In genomic region chr20:63714858-63715257, GRCh38 we compare ENCODE assay signal across 28 cellular contexts. TPM values are rescaled to one million over a fixed set of nuclear protein-coding genes. Genes with fewer than 3 reads are reported as not detected.
"Had no signal": no experiment of that assay in that cellular context is flagged by ENCODE, and none has a peak within 500 bp of the region (broad histone marks: within the 10 kb centered on the region; RNA-seq: fewer than 3 reads in every experiment).

No MANE protein-coding gene starts in this region.

- H3K4me3 ChIP-seq: ascending aorta, breast epithelium, cardiac muscle cell, colonic mucosa had no signal

- DNase-seq: activated CD4-positive, alpha-beta memory T cell treated with anti-CD3 and anti-CD28 coated beads, Interleukin-2, amount 10 ng/mL, durations not matched to agents 7 days and 5 days; activated CD4-positive, alpha-beta T cell treated with anti-CD3 and anti-CD28 coated beads for 36 hours; activated CD4-positive, alpha-beta T cell treated with anti-CD3 and anti-CD28 coated beads, Interleukin-2, amount 10 ng/mL, durations not matched to agents 7 days and 5 days; activated CD4-positive, alpha-beta T cell treated with anti-CD3 and anti-CD28 coated beads, Interleukin-2, amount 50 U/mL, for 4 hours; activated CD4-positive, CD25-positive, alpha-beta regulatory T cell; activated CD4-positive, CD25-positive, alpha-beta regulatory T cell treated with anti-CD3 and anti-CD28 coated beads, Interleukin-2, amount 50 U/mL, for 72 hours; activated CD8-positive, alpha-beta memory T cell treated with anti-CD3 and anti-CD28 coated beads, Interleukin-2, amount 50 U/mL, for 48 hours; activated naive CD4-positive, alpha-beta T cell treated with anti-CD3 and anti-CD28 coated beads for 36 hours; activated naive CD8-positive, alpha-beta T cell treated with anti-CD3 and anti-CD28 coated beads, Interleukin-2, amount 10 ng/mL, durations not matched to agents 7 days and 5 days; activated T-cell treated with anti-CD3 and anti-CD28 coated beads for 4 hours; activated T-cell treated with anti-CD3 and anti-CD28 coated beads, Interleukin-2, amount 50 U/mL, for 24 hours; activated T-cell treated with anti-CD3 and anti-CD28 coated beads, Interleukin-2, amount 50 U/mL, for 72 hours; central memory CD4-positive, alpha-beta T cell; cerebellar nuclear complex; colonic mucosa; effector CD8-positive, alpha-beta T cell; foreskin fibroblast; head of caudate nucleus had no signal

- H3K9me3 ChIP-seq: colonic mucosa had no signal

- H3K27me3 Mint-ChIP-seq: activated CD4-positive, alpha-beta memory T cell treated with anti-CD3 and anti-CD28 coated beads, Interleukin-2, amount 10 ng/mL, durations not matched to agents 7 days and 5 days; activated CD4-positive, alpha-beta T cell treated with anti-CD3 and anti-CD28 coated beads for 36 hours; activated CD4-positive, alpha-beta T cell treated with anti-CD3 and anti-CD28 coated beads, Interleukin-2, amount 10 ng/mL, durations not matched to agents 7 days and 5 days; activated naive CD4-positive, alpha-beta T cell treated with anti-CD3 and anti-CD28 coated beads, Interleukin-2, amount 50 U/mL, for 24 hours; activated naive CD8-positive, alpha-beta T cell treated with anti-CD3 and anti-CD28 coated beads, Interleukin-2, amount 10 ng/mL, durations not matched to agents 7 days and 5 days; activated T-cell treated with anti-CD3 and anti-CD28 coated beads, Interleukin-2, amount 50 U/mL, for 24 hours; brain had no signal

- H3K4me1 ChIP-seq: ascending aorta, breast epithelium, colonic mucosa had no signal

- H3K4me3 Mint-ChIP-seq: activated CD4-positive, alpha-beta memory T cell treated with anti-CD3 and anti-CD28 coated beads, Interleukin-2, amount 10 ng/mL, durations not matched to agents 7 days and 5 days; activated CD4-positive, alpha-beta T cell treated with anti-CD3 and anti-CD28 coated beads for 36 hours; activated CD4-positive, alpha-beta T cell treated with anti-CD3 and anti-CD28 coated beads, Interleukin-2, amount 10 ng/mL, durations not matched to agents 7 days and 5 days; activated naive CD4-positive, alpha-beta T cell treated with anti-CD3 and anti-CD28 coated beads for 36 hours; activated naive CD4-positive, alpha-beta T cell treated with anti-CD3 and anti-CD28 coated beads, Interleukin-2, amount 50 U/mL, for 24 hours; activated naive CD8-positive, alpha-beta T cell treated with anti-CD3 and anti-CD28 coated beads, Interleukin-2, amount 10 ng/mL, durations not matched to agents 7 days and 5 days; activated T-cell treated with anti-CD3 and anti-CD28 coated beads, Interleukin-2, amount 50 U/mL, for 24 hours; brain had no signal

- H3K27ac Mint-ChIP-seq: activated CD4-positive, alpha-beta memory T cell treated with anti-CD3 and anti-CD28 coated beads, Interleukin-2, amount 10 ng/mL, durations not matched to agents 7 days and 5 days; activated CD4-positive, alpha-beta T cell treated with anti-CD3 and anti-CD28 coated beads for 36 hours; activated naive CD4-positive, alpha-beta T cell treated with anti-CD3 and anti-CD28 coated beads for 36 hours; activated naive CD8-positive, alpha-beta T cell treated with anti-CD3 and anti-CD28 coated beads, Interleukin-2, amount 10 ng/mL, durations not matched to agents 7 days and 5 days; activated T-cell treated with anti-CD3 and anti-CD28 coated beads, Interleukin-2, amount 50 U/mL, for 24 hours; activated T-cell treated with anti-CD3 and anti-CD28 coated beads, Interleukin-2, amount 50 U/mL, for 72 hours; brain had no signal

- FAIRE-seq: endometrium, endothelial cell of umbilical vein, frontal cortex had no signal

- H3K27ac ChIP-seq: ascending aorta, breast epithelium, cardiac muscle cell, colonic mucosa, epithelial cell of prostate had no signal

- H3K27me3 ChIP-seq: ascending aorta, breast epithelium, cardiac muscle cell, colonic mucosa had no signal

- H3K36me3 ChIP-seq: breast epithelium, colonic mucosa had no signal

- ATAC-seq: activated CD4-positive, alpha-beta T cell treated with anti-CD3 and anti-CD28 coated beads for 36 hours; activated T-cell treated with anti-CD3 and anti-CD28 coated beads, Interleukin-2, amount 50 U/mL, for 72 hours had no signal

RNA-seq across cellular contexts. Expression of gene TNFRSF6B, which starts 18.4 kb away (rescaled TPM):
- total RNA-seq: activated CD4-positive, alpha-beta memory T cell treated with anti-CD3 and anti-CD28 coated beads, Interleukin-2, amount 10 ng/mL, durations not matched to agents 7 days and 5 days; activated naive CD4-positive, alpha-beta T cell treated with anti-CD3 and anti-CD28 coated beads for 36 hours; activated naive CD8-positive, alpha-beta T cell treated with anti-CD3 and anti-CD28 coated beads, Interleukin-2, amount 10 ng/mL, durations not matched to agents 7 days and 5 days; frontal cortex; T-helper 1 cell treated with Interleukin-12 subunit alpha and Interleukin-12 subunit beta and Interleukin-4 antibody, amounts not matched to agents 30 ng/mL and 1 ng/mL, for 36 hours had no signal
